8 cellular contexts compared by ENCODE assay signal in genomic region chr7:151838861-151839381, GRCh38. TPM values are rescaled to one million over a fixed set of nuclear protein-coding genes. Genes with fewer than 3 reads are reported as not detected.
DNase-seq lines count a peak whose midpoint lies in the region; ATAC-seq lines count a peak whose summit lies in the region.

No MANE protein-coding gene starts in this region.

- H3K4me1 Mint-ChIP-seq in IgD-negative memory B cell: peaks cover 15 to 41% (median 24%) of the 10 kb centered on the region in 3 donors
- peaks cover 33% of the 10 kb centered on the region for H3K4me1 Mint-ChIP-seq in activated T-cell treated with anti-CD3 and anti-CD28 coated beads, Interleukin-2, amount 50 U/mL, for 4 hours (ENCODE audit: low read depth)
- peaks cover 15 to 17% of the 10 kb centered on the region in 2 donors for H3K4me1 Mint-ChIP-seq in natural killer cell treated with Interleukin-12 subunit alpha and Interleukin-12 subunit beta and Interleukin-15 and Interleukin-18, amount 100 ng/mL, for 72 hours (ENCODE audit: low read depth in 2 of 2)

- no peaks in the 10 kb centered on the region for H3K36me3 Mint-ChIP-seq in IgD-negative memory B cell
- peaks cover 4% of the 10 kb centered on the region for H3K36me3 Mint-ChIP-seq in activated T-cell treated with anti-CD3 and anti-CD28 coated beads, Interleukin-2, amount 50 U/mL, for 4 hours (ENCODE audit: insufficient read depth)
- H3K36me3 Mint-ChIP-seq in natural killer cell treated with Interleukin-12 subunit alpha and Interleukin-12 subunit beta and Interleukin-15 and Interleukin-18, amount 100 ng/mL, for 72 hours: no peaks in the 10 kb centered on the region

- H3K27me3 Mint-ChIP-seq in IgD-negative memory B cell: no peaks in the 10 kb centered on the region
- no peaks in the 10 kb centered on the region for H3K27me3 Mint-ChIP-seq in activated T-cell treated with anti-CD3 and anti-CD28 coated beads, Interleukin-2, amount 50 U/mL, for 4 hours (ENCODE audit: low read depth)
- H3K27me3 Mint-ChIP-seq in natural killer cell treated with Interleukin-12 subunit alpha and Interleukin-12 subunit beta and Interleukin-15 and Interleukin-18, amount 100 ng/mL, for 72 hours: no peaks in the 10 kb centered on the region

- H3K4me3 Mint-ChIP-seq in IgD-negative memory B cell: peak overlapping the region; percentile 80 to 92 (median 86)
- peak overlapping the region; percentile 52 for H3K4me3 Mint-ChIP-seq in activated T-cell treated with anti-CD3 and anti-CD28 coated beads, Interleukin-2, amount 50 U/mL, for 4 hours
- peak overlapping the region; percentile 74 for H3K4me3 Mint-ChIP-seq in natural killer cell treated with Interleukin-12 subunit alpha and Interleukin-12 subunit beta and Interleukin-15 and Interleukin-18, amount 100 ng/mL, for 72 hours

- no peaks in the 10 kb centered on the region for H3K9me3 Mint-ChIP-seq in IgD-negative memory B cell
- H3K9me3 Mint-ChIP-seq in activated T-cell treated with anti-CD3 and anti-CD28 coated beads, Interleukin-2, amount 50 U/mL, for 4 hours: no peaks in the 10 kb centered on the region
- no peaks in the 10 kb centered on the region for H3K9me3 Mint-ChIP-seq in natural killer cell treated with Interleukin-12 subunit alpha and Interleukin-12 subunit beta and Interleukin-15 and Interleukin-18, amount 100 ng/mL, for 72 hours

- peak overlapping the region; percentile 90 to 98 (median 94) for H3K27ac Mint-ChIP-seq in IgD-negative memory B cell
- peak overlapping the region; percentile 80 to 86 for H3K27ac Mint-ChIP-seq in natural killer cell treated with Interleukin-12 subunit alpha and Interleukin-12 subunit beta and Interleukin-15 and Interleukin-18, amount 100 ng/mL, for 72 hours

- DNase-seq in DMS53 (lab: John Stamatoyannopoulos, UW) (peak; percentile 36), DMS53 treated with DMSO at 0.1 percent for 48 hours (lab: John Stamatoyannopoulos, UW; ENCODE audit: unreplicated experiment) (no peak), NCI-H2196 (lab: John Stamatoyannopoulos, UW; ENCODE audit: unreplicated experiment) (no peak), NCI-H524 (lab: John Stamatoyannopoulos, UW) (no peak), H4 (ENCODE audit: low spot score) (no peak)
- no peak for DNase-seq in activated T-cell treated with anti-CD3 and anti-CD28 coated beads, Interleukin-2, amount 50 U/mL, for 4 hours
- peak; percentile 91 for DNase-seq in natural killer cell treated with Interleukin-12 subunit alpha and Interleukin-12 subunit beta and Interleukin-15 and Interleukin-18, amount 100 ng/mL, for 72 hours (ENCODE audit: low spot score)

- ATAC-seq in activated T-cell treated with anti-CD3 and anti-CD28 coated beads, Interleukin-2, amount 50 U/mL, for 4 hours: peak; percentile 53 to 77
- peak; percentile 95 to 96 for ATAC-seq in natural killer cell treated with Interleukin-12 subunit alpha and Interleukin-12 subunit beta and Interleukin-15 and Interleukin-18, amount 100 ng/mL, for 72 hours

RNA-seq across cellular contexts. Expression of gene PRKAG2, which starts 38.0 kb away (rescaled TPM):
- 21.3 TPM for polyA plus RNA-seq in IgD-negative memory B cell
- total RNA-seq in activated T-cell treated with anti-CD3 and anti-CD28 coated beads, Interleukin-2, amount 50 U/mL, for 4 hours: 10 to 100 TPM; 28.6 to 31.5 (median 29.3) TPM
- 10 to 100 TPM; 19.9 to 22.6 TPM for total RNA-seq in natural killer cell treated with Interleukin-12 subunit alpha and Interleukin-12 subunit beta and Interleukin-15 and Interleukin-18, amount 100 ng/mL, for 72 hours
- total RNA-seq in H4 (2014; rRNA removed; shearing (Covaris generic)): 7.3 and 11.3 TPM in 2 replicates

Comparison
In these comparisons a context has a peak if more than half of its experiments do, and no peak if none do; other contexts are left out.
1. DNase-seq: peak in DMS53 (single experiment) and natural killer cell treated with Interleukin-12 subunit alpha and Interleukin-12 subunit beta and Interleukin-15 and Interleukin-18, amount 100 ng/mL, for 72 hours (single experiment); none in DMS53 treated with DMSO at 0.1 percent for 48 hours (single experiment), activated T-cell treated with anti-CD3 and anti-CD28 coated beads, Interleukin-2, amount 50 U/mL, for 4 hours (single experiment), NCI-H2196 (single experiment), NCI-H524 (0 of 2) and H4 (single experiment).
2. Peak in every context shown above with its lines, with median percentiles within 50 percentile points of each other: H3K4me3 Mint-ChIP-seq.